Comparison of ENCODE assay signal across 27 cellular contexts in genomic region chr19:966481-967088, GRCh38. TPM values are rescaled to one million over a fixed set of nuclear protein-coding genes. Genes with fewer than 3 reads are reported as not detected.
DNase-seq lines count a peak whose midpoint lies in the region; ATAC-seq, FAIRE-seq and TF ChIP-seq lines count a peak whose summit lies in the region.
"Had no signal": no experiment of that assay in that cellular context is flagged by ENCODE, and none has a peak within 500 bp of the region (broad histone marks: within the 10 kb centered on the region; RNA-seq: fewer than 3 reads in every experiment).

No MANE protein-coding gene starts in this region.

- H2BK120ac ChIP-seq in trophoblast cell (ENCODE audit: insufficient read depth, low read length, poor library complexity), result no peak overlapping the region

- no peak for TF ChIP-seq EP300 in K562 (IDR thresholded peaks at IDR 0.05; ENCODE audit: low read length)

- H3K9me1 ChIP-seq in K562 (ENCODE audit: control insufficient read depth, insufficient read depth, low read length), result no peaks in the 10 kb centered on the region

- peaks cover 6% of the 10 kb centered on the region for H3K79me1 ChIP-seq in trophoblast cell (ENCODE audit: low read length)

- H3K79me2 ChIP-seq in K562 (ENCODE audit: control insufficient read depth, insufficient read depth, low read length) (peaks cover 20% of the 10 kb centered on the region), trophoblast cell (ENCODE audit: control insufficient read depth, insufficient read depth, low read length, poor library complexity) (no peaks in the 10 kb centered on the region)

- no peak overlapping the region for H3K27ac Mint-ChIP-seq in activated CD8-positive, alpha-beta T cell treated with anti-CD3 and anti-CD28 coated beads, Interleukin-2, amount 10 ng/mL, durations not matched to agents 7 days and 5 days
- H3K27ac Mint-ChIP-seq: T-cell had no signal

- H2BK5ac ChIP-seq in trophoblast cell (ENCODE audit: low read depth, low read length, poor library complexity), result no peak overlapping the region

- in situ Hi-C loops in K562 (cut with MboI), result no loop called here

- DNase-seq in K562 (ENCODE audit: extremely low read depth in 1 of 4, low spot score in 3 of 4) (no peak), trophoblast cell (peak; percentile 74 to 77), cerebellum (ENCODE audit: low spot score) (no peak)
- DNase-seq in activated CD8-positive, alpha-beta T cell treated with anti-CD3 and anti-CD28 coated beads, Interleukin-2, amount 10 ng/mL, durations not matched to agents 7 days and 5 days, result no peak
- DNase-seq: Calu3; CD8-positive, alpha-beta memory T cell; GOT3; HCEC 1CT; Karpas-422; NCI-H1105; NCI-H1436 treated with DMSO at 0.1 percent for 48 hours; NCI-H187 treated with DMSO at 0.1 percent for 48 hours; NCI-H524 treated with DMSO at 0.1 percent for 48 hours; NCI-H774; PC-9; T-cell had no signal

- H3K4me3 ChIP-seq in BLaER1 (no peak overlapping the region), HEK293 (ENCODE audit: low read depth, low read length) (no peak overlapping the region), K562 (no peak overlapping the region), trophoblast cell (ENCODE audit: low read depth, low read length) (no peak overlapping the region)
- H3K4me3 ChIP-seq: PC-9, SJSA1 had no signal

- H4K20me1 ChIP-seq in BLaER1, result no peaks in the 10 kb centered on the region
- no peaks in the 10 kb centered on the region for H4K20me1 ChIP-seq in K562 (replicated peaks; ENCODE audit: control insufficient read depth, insufficient read depth, low read length)

- H3K4me1 Mint-ChIP-seq in activated CD8-positive, alpha-beta T cell treated with anti-CD3 and anti-CD28 coated beads, Interleukin-2, amount 10 ng/mL, durations not matched to agents 7 days and 5 days (ENCODE audit: low read depth), result peaks cover 8% of the 10 kb centered on the region
- H3K4me1 Mint-ChIP-seq: CD8-positive, alpha-beta memory T cell had no signal

- no peak overlapping the region for H3K4me3 Mint-ChIP-seq in activated CD8-positive, alpha-beta T cell treated with anti-CD3 and anti-CD28 coated beads, Interleukin-2, amount 10 ng/mL, durations not matched to agents 7 days and 5 days
- H3K4me3 Mint-ChIP-seq: CD14-positive monocyte; CD8-positive, alpha-beta memory T cell; T-cell had no signal

- H3K23ac ChIP-seq in trophoblast cell (ENCODE audit: low read length), result no peak overlapping the region

- FAIRE-seq in K562 (lab: Jason Lieb, UNC), result no peak
- FAIRE-seq: G401.6 had no signal

- H3K36me3 Mint-ChIP-seq in activated CD8-positive, alpha-beta T cell treated with anti-CD3 and anti-CD28 coated beads, Interleukin-2, amount 10 ng/mL, durations not matched to agents 7 days and 5 days (ENCODE audit: low read depth), result peaks cover 46% of the 10 kb centered on the region

- H2BK12ac ChIP-seq in trophoblast cell (ENCODE audit: low read length), result no peak overlapping the region

- no peaks in the 10 kb centered on the region for H3K9me3 Mint-ChIP-seq in activated CD8-positive, alpha-beta T cell treated with anti-CD3 and anti-CD28 coated beads, Interleukin-2, amount 10 ng/mL, durations not matched to agents 7 days and 5 days (ENCODE audit: insufficient read depth)

- TF ChIP-seq CTCF in HEK293 (tag by site-specific recombination; IDR thresholded peaks at IDR 0.05) (no peak), K562 (IDR thresholded peaks at IDR 0.05 in 2 of 3, conservative IDR thresholded peaks at IDR 0.05 in 1 of 3; ENCODE audit: insufficient read depth in 2 of 3, low read depth in 1 of 3, low read length in 3 of 3) (no peak)

- 91% methylated on average over 15 of the region's 17 CpGs for WGBS in K562 (ENCODE audit: insufficient coverage, low coverage, missing lambda C conversion rate)
- WGBS in trophoblast cell (ENCODE audit: extremely low coverage, insufficient coverage, insufficient read length), result no CpG with 5 or more reads among the region's 17 CpGs

- peak overlapping the region; percentile 22 for H3K4ac ChIP-seq in trophoblast cell (ENCODE audit: low read depth, low read length)

- H3K9ac ChIP-seq in BLaER1, result no peak overlapping the region
- no peak overlapping the region for H3K9ac ChIP-seq in K562 (ENCODE audit: insufficient read depth in 1 of 2, low read depth in 2 of 2, low read length in 2 of 2)
- H3K9ac ChIP-seq in trophoblast cell (ENCODE audit: low read length), result no peak overlapping the region

- intact Hi-C loops in K562 (cut with micrococcal nuclease), result no loop called here

- BruUV-seq in K562 (replicated peaks; lab: Mats Ljungman, UMichigan), result no TSS peak

- no peaks in the 10 kb centered on the region for H3K27me3 ChIP-seq in BLaER1
- no peaks in the 10 kb centered on the region for H3K27me3 ChIP-seq in K562 (ENCODE audit: control insufficient read depth in 2 of 2, insufficient read depth in 2 of 2, low read length in 2 of 2)
- H3K27me3 ChIP-seq in trophoblast cell (ENCODE audit: insufficient read depth, low read length), result no peaks in the 10 kb centered on the region
- H3K27me3 ChIP-seq: SJSA1 had no signal

- H4K8ac ChIP-seq in trophoblast cell (ENCODE audit: low read depth, low read length), result no peak overlapping the region

- TF ChIP-seq RAD21 in K562 (CRISPR knock-in tag; conservative IDR thresholded peaks at IDR 0.05 in 1 of 2, IDR thresholded peaks at IDR 0.05 in 1 of 2), result no peak

- CTCF ChIA-PET in HEK293 (lab: Yijun Ruan, JAX) (no interaction called here), K562 (lab: Yijun Ruan, JAX; ENCODE audit: low intra/inter-chr PET ratio) (no interaction called here)
- CTCF ChIA-PET in activated CD8-positive, alpha-beta T cell treated with anti-CD3 and anti-CD28 coated beads, Interleukin-2, amount 10 ng/mL, durations not matched to agents 7 days and 5 days (lab: Charles Lee), result no interaction called here

- peak overlapping the region; percentile 79 for H3K18ac ChIP-seq in trophoblast cell (ENCODE audit: low read length)

- no peak overlapping the region for H2AK5ac ChIP-seq in trophoblast cell (ENCODE audit: low read length)

- H3K14ac ChIP-seq in trophoblast cell (ENCODE audit: low read length), result no peak overlapping the region

- peak overlapping the region; percentile 43 for H4K12ac ChIP-seq in trophoblast cell (ENCODE audit: low read depth, low read length)

- ATAC-seq in K562 (no peak), GM18873 (IDR thresholded peaks at IDR 0.05; ENCODE audit: low FRiP score, unreplicated experiment) (no peak)
- ATAC-seq in activated CD8-positive, alpha-beta T cell treated with anti-CD3 and anti-CD28 coated beads, Interleukin-2, amount 10 ng/mL, durations not matched to agents 7 days and 5 days, result no peak
- ATAC-seq: Right ventricle myocardium inferior, T-cell had no signal

- H3K4me1 ChIP-seq in BLaER1, result 0 out of 2 replicates have a peak, but pooled peaks cover 6% of the 10 kb centered on the region
- no peaks in the 10 kb centered on the region for H3K4me1 ChIP-seq in HEK293 (ENCODE audit: control insufficient read depth, insufficient read depth, low read length)
- peaks cover 15 to 35% of the 10 kb centered on the region in 2 experiments for H3K4me1 ChIP-seq in K562 (replicated peaks in 1 of 2; ENCODE audit: control insufficient read depth in 2 of 2, insufficient read depth in 2 of 2, low read length in 2 of 2)
- H3K4me1 ChIP-seq in trophoblast cell (ENCODE audit: control insufficient read depth in 1 of 2, insufficient read depth in 2 of 2, low read length in 2 of 2), result peaks cover 6 to 10% of the 10 kb centered on the region in 2 experiments
- H3K4me1 ChIP-seq: SJSA1 had no signal

- H3K27ac ChIP-seq in BLaER1 (peak overlapping the region; percentile 30; the same call in 1 of the 2 replicates), HEK293 (ENCODE audit: extremely low read depth, low read depth, low read length) (no peak overlapping the region), K562 (ENCODE audit: extremely low read depth, low read depth, low read length) (no peak overlapping the region), trophoblast cell (ENCODE audit: low read depth, low read length) (no peak overlapping the region)
- H3K27ac ChIP-seq: HL-60, PC-9, SJSA1 had no signal

- POLR2A ChIA-PET in HEK293 (lab: Yijun Ruan, JAX) (interaction anchor here (0.6 to 1.1 kb wide), 6 partner anchors 24 to 142 kb away, joined by 3 to 8 read pairs (median 3); partner anchors contain the start of gene ARHGAP45), K562 (lab: Yijun Ruan, JAX) (interaction anchor here (0.7 kb wide), 1 partner anchor 11 kb away, joined by 3 read pairs; no protein-coding TSS in a partner anchor)
- POLR2A ChIA-PET in activated CD8-positive, alpha-beta T cell treated with anti-CD3 and anti-CD28 coated beads, Interleukin-2, amount 10 ng/mL, durations not matched to agents 7 days and 5 days (lab: Charles Lee), result no interaction called here

- no peak overlapping the region for H4K91ac ChIP-seq in trophoblast cell (ENCODE audit: low read depth, low read length)

- TF ChIP-seq POLR2A in K562 (conservative IDR thresholded peaks at IDR 0.05), result no peak

- no peak overlapping the region for H3K4me2 ChIP-seq in BLaER1
- no peak overlapping the region for H3K4me2 ChIP-seq in K562 (ENCODE audit: insufficient read depth, low read length)
- H3K4me2 ChIP-seq in trophoblast cell (ENCODE audit: low read length), result no peak overlapping the region
- H3K4me2 ChIP-seq: PC-9 had no signal

- H3K36me3 ChIP-seq in BLaER1, result peaks cover 92% of the 10 kb centered on the region
- H3K36me3 ChIP-seq in HEK293 (ENCODE audit: control insufficient read depth in 2 of 2, insufficient read depth in 1 of 2, low read length in 2 of 2), result peaks cover 8 to 67% of the 10 kb centered on the region in 2 experiments
- H3K36me3 ChIP-seq in K562 (ENCODE audit: control insufficient read depth, insufficient read depth, low read length), result peaks cover 82% of the 10 kb centered on the region
- H3K36me3 ChIP-seq in trophoblast cell (ENCODE audit: control insufficient read depth in 1 of 2, insufficient read depth in 2 of 2, low read length in 2 of 2), result peaks cover 81 to 87% of the 10 kb centered on the region in 2 experiments

- peaks cover 31% of the 10 kb centered on the region for H3K9me3 ChIP-seq in BLaER1
- no peaks in the 10 kb centered on the region for H3K9me3 ChIP-seq in HEK293 (ENCODE audit: control insufficient read depth, insufficient read depth, low read depth, low read length)
- peaks cover 32% of the 10 kb centered on the region for H3K9me3 ChIP-seq in K562 (replicated peaks; ENCODE audit: control insufficient read depth, insufficient read depth, low read depth, low read length)
- H3K9me3 ChIP-seq in trophoblast cell (ENCODE audit: insufficient read depth, low read depth, low read length), result peaks cover 10% of the 10 kb centered on the region

- H2AFZ ChIP-seq in K562 (ENCODE audit: low read depth, low read length) (no peak overlapping the region), trophoblast cell (ENCODE audit: insufficient read depth, low read length, poor library complexity) (no peak overlapping the region)
- H2AFZ ChIP-seq: PC-9 had no signal

- no peaks in the 10 kb centered on the region for H3K27me3 Mint-ChIP-seq in activated CD8-positive, alpha-beta T cell treated with anti-CD3 and anti-CD28 coated beads, Interleukin-2, amount 10 ng/mL, durations not matched to agents 7 days and 5 days (ENCODE audit: low read depth)
- H3K27me3 Mint-ChIP-seq: CD8-positive, alpha-beta memory T cell; T-cell had no signal

RNA-seq across cellular contexts. Expression of gene WDR18, which starts 17.6 kb away (rescaled TPM):
- 32.2 and 119 TPM in 2 replicates for total RNA-seq in K562 (2011; cell fraction: chromatin; rRNA removed; ENCODE audit: low replicate concordance)
- total RNA-seq in K562 (2011; cell fraction: nucleolus; rRNA removed), result 140 and 174 TPM in 2 replicates
- total RNA-seq in K562 (2011; cell fraction: nucleoplasm; rRNA removed), result 50.0 and 55.1 TPM in 2 replicates
- total RNA-seq in K562 (2014; rRNA removed), result 181 and 210 TPM in 2 replicates
- 13.0 and 15.5 TPM in 2 replicates for total RNA-seq in K562 (2014; rRNA removed; fragmentation: Illumina TruSeq; extraction: Trizol)
- 37.6 and 45.0 TPM in 2 replicates for total RNA-seq in K562 (2015; rRNA removed; fragmentation: Illumina TruSeq; extraction: Trizol)
- 128 and 134 TPM in 2 replicates for total RNA-seq in K562 (2021)
- 30.1 and 47.8 TPM in 2 replicates for polyA plus RNA-seq in K562 (2011; rRNA removed)
- polyA plus RNA-seq in K562 (2011; cell fraction: cytosol; rRNA removed), result 62.1 and 244 TPM in 2 replicates
- 137 and 203 TPM in 2 replicates for polyA plus RNA-seq in K562 (2011; cell fraction: nucleus; rRNA removed)
- polyA plus RNA-seq in K562 (2012), result 73.6 and 92.2 TPM in 2 replicates
- polyA plus RNA-seq in K562 (2014; fragmentation: Illumina TruSeq; extraction: Trizol), result 16.3 and 52.9 TPM in 2 replicates
- polyA plus RNA-seq in K562 (2014; fragmentation: Nextera tagmentation; extraction: Ambion mirVana), result 1 to 10 TPM in 1 of 2 experiments, under 1 TPM in 1; 0.65 to 1.1 TPM
- polyA plus RNA-seq in K562 (2014; rRNA removed), result 106 and 130 TPM in 2 replicates
- polyA minus RNA-seq in K562 (2011; rRNA and poly(A)+ RNA removed), result 17.0 and 26.0 TPM in 2 replicates
- polyA minus RNA-seq in K562 (2011; cell fraction: cytosol; rRNA and poly(A)+ RNA removed), result 90.0 and 91.8 TPM in 2 replicates
- polyA minus RNA-seq in K562 (2011; cell fraction: nucleus; rRNA and poly(A)+ RNA removed), result 52.1 and 52.4 TPM in 2 replicates
- 43.8 and 45.6 TPM in 2 replicates for polyA plus RNA-seq in trophoblast cell (2013)
- total RNA-seq in activated CD8-positive, alpha-beta T cell treated with anti-CD3 and anti-CD28 coated beads, Interleukin-2, amount 10 ng/mL, durations not matched to agents 7 days and 5 days, result 10 to 100 TPM; 51.5 to 53.0 TPM
- total RNA-seq in cerebellum, result 30.9 TPM

RNA-seq across cellular contexts. Expression of gene GRIN3B, which starts 33.6 kb away (rescaled TPM):
- 0.32 and 0.88 TPM in 2 replicates for total RNA-seq in K562 (2011; cell fraction: chromatin; rRNA removed; ENCODE audit: low replicate concordance)
- total RNA-seq in K562 (2011; cell fraction: nucleolus; rRNA removed), result 1.3 and 2.9 TPM in 2 replicates
- total RNA-seq in K562 (2011; cell fraction: nucleoplasm; rRNA removed), result 0.29 and 0.46 TPM in 2 replicates
- total RNA-seq in K562 (2014; rRNA removed), result 0.95 TPM in 1 of 2 replicates, not detected in the other
- not detected in 2 replicates for total RNA-seq in K562 (2014; rRNA removed; fragmentation: Illumina TruSeq; extraction: Trizol)
- total RNA-seq in K562 (2015; rRNA removed; fragmentation: Illumina TruSeq; extraction: Trizol), result not detected in 2 replicates
- total RNA-seq in K562 (2021), result 0.51 TPM in 1 of 2 replicates, not detected in the other
- polyA plus RNA-seq in K562 (2011; rRNA removed), result 0.06 and 0.23 TPM in 2 replicates
- polyA plus RNA-seq in K562 (2011; cell fraction: cytosol; rRNA removed), result 0.31 and 0.53 TPM in 2 replicates
- polyA plus RNA-seq in K562 (2011; cell fraction: nucleus; rRNA removed), result 2.2 and 2.5 TPM in 2 replicates
- 0.12 and 0.51 TPM in 2 replicates for polyA plus RNA-seq in K562 (2012)
- not detected in 2 replicates for polyA plus RNA-seq in K562 (2014; fragmentation: Illumina TruSeq; extraction: Trizol)
- not detected for polyA plus RNA-seq in K562 (2014; fragmentation: Nextera tagmentation; extraction: Ambion mirVana)
- 0.15 and 0.19 TPM in 2 replicates for polyA plus RNA-seq in K562 (2014; rRNA removed)
- 0.06 TPM in 1 of 2 replicates, not detected in the other for polyA minus RNA-seq in K562 (2011; rRNA and poly(A)+ RNA removed)
- not detected in 2 replicates for polyA minus RNA-seq in K562 (2011; cell fraction: cytosol; rRNA and poly(A)+ RNA removed)
- 0.40 and 1.4 TPM in 2 replicates for polyA minus RNA-seq in K562 (2011; cell fraction: nucleus; rRNA and poly(A)+ RNA removed)
- 1.8 and 1.9 TPM in 2 replicates for polyA plus RNA-seq in trophoblast cell (2013)
- total RNA-seq in activated CD8-positive, alpha-beta T cell treated with anti-CD3 and anti-CD28 coated beads, Interleukin-2, amount 10 ng/mL, durations not matched to agents 7 days and 5 days, result not detected
- not detected for total RNA-seq in cerebellum
- total RNA-seq: A673; Calu3; CD8-positive, alpha-beta memory T cell; M059J; SJSA1 had no signal
- polyA plus RNA-seq: CD8-positive, alpha-beta memory T cell had no signal

RNA-seq across cellular contexts. Expression of gene ARID3A, which starts 40.8 kb away (rescaled TPM):
- total RNA-seq in K562 (2011; cell fraction: chromatin; rRNA removed; ENCODE audit: low replicate concordance), result 89.0 and 254 TPM in 2 replicates
- total RNA-seq in K562 (2011; cell fraction: nucleolus; rRNA removed), result 180 and 206 TPM in 2 replicates
- total RNA-seq in K562 (2011; cell fraction: nucleoplasm; rRNA removed), result 120 and 121 TPM in 2 replicates
- total RNA-seq in K562 (2014; rRNA removed) (55.2 and 62.0 TPM in 2 replicates), K562 (2014; rRNA removed; fragmentation: Illumina TruSeq; extraction: Trizol) (14.8 and 16.4 TPM in 2 replicates), K562 (2015; rRNA removed; fragmentation: Illumina TruSeq; extraction: Trizol) (39.0 and 41.3 TPM in 2 replicates), K562 (2021) (97.2 and 118 TPM in 2 replicates), cerebellum (7.7 TPM)
- polyA plus RNA-seq in K562 (2011; rRNA removed) (27.9 and 44.1 TPM in 2 replicates), K562 (2014; fragmentation: Illumina TruSeq; extraction: Trizol) (31.2 and 62.4 TPM in 2 replicates), K562 (2014; fragmentation: Nextera tagmentation; extraction: Ambion mirVana) (1 to 10 TPM; 1.4 to 2.0 TPM), K562 (2014; rRNA removed) (31.0 and 46.7 TPM in 2 replicates)
- polyA plus RNA-seq in K562 (2011; cell fraction: cytosol; rRNA removed), result 43.2 and 88.8 TPM in 2 replicates
- 58.8 and 128 TPM in 2 replicates for polyA plus RNA-seq in K562 (2011; cell fraction: nucleus; rRNA removed)
- polyA plus RNA-seq in K562 (2012), result 49.0 and 52.3 TPM in 2 replicates
- polyA minus RNA-seq in K562 (2011; rRNA and poly(A)+ RNA removed), result 36.2 and 53.3 TPM in 2 replicates
- 119 and 167 TPM in 2 replicates for polyA minus RNA-seq in K562 (2011; cell fraction: cytosol; rRNA and poly(A)+ RNA removed)
- 45.8 and 47.4 TPM in 2 replicates for polyA minus RNA-seq in K562 (2011; cell fraction: nucleus; rRNA and poly(A)+ RNA removed)
- polyA plus RNA-seq in trophoblast cell (2013), result 445 and 449 TPM in 2 replicates
- 10 to 100 TPM; 26.7 to 27.7 TPM for total RNA-seq in activated CD8-positive, alpha-beta T cell treated with anti-CD3 and anti-CD28 coated beads, Interleukin-2, amount 10 ng/mL, durations not matched to agents 7 days and 5 days

RNA-seq across cellular contexts. Expression of gene KISS1R, which starts 49.5 kb away (rescaled TPM):
- 13.9 and 50.0 TPM in 2 replicates for total RNA-seq in K562 (2011; cell fraction: chromatin; rRNA removed; ENCODE audit: low replicate concordance)
- 79.5 and 104 TPM in 2 replicates for total RNA-seq in K562 (2011; cell fraction: nucleolus; rRNA removed)
- 29.6 and 30.1 TPM in 2 replicates for total RNA-seq in K562 (2011; cell fraction: nucleoplasm; rRNA removed)
- total RNA-seq in K562 (2014; rRNA removed) (19.3 and 26.7 TPM in 2 replicates), K562 (2014; rRNA removed; fragmentation: Illumina TruSeq; extraction: Trizol) (0.80 and 1.1 TPM in 2 replicates), K562 (2015; rRNA removed; fragmentation: Illumina TruSeq; extraction: Trizol) (2.0 and 2.7 TPM in 2 replicates), K562 (2021) (36.2 and 39.4 TPM in 2 replicates), cerebellum (0.36 TPM)
- polyA plus RNA-seq in K562 (2011; rRNA removed) (2.8 and 6.3 TPM in 2 replicates), K562 (2014; fragmentation: Illumina TruSeq; extraction: Trizol) (0.37 and 2.7 TPM in 2 replicates), K562 (2014; fragmentation: Nextera tagmentation; extraction: Ambion mirVana) (under 1 TPM; 0.55 to 0.75 TPM), K562 (2014; rRNA removed) (17.3 and 26.8 TPM in 2 replicates)
- 4.3 and 59.2 TPM in 2 replicates for polyA plus RNA-seq in K562 (2011; cell fraction: cytosol; rRNA removed)
- polyA plus RNA-seq in K562 (2011; cell fraction: nucleus; rRNA removed), result 36.4 and 172 TPM in 2 replicates
- 6.9 and 23.9 TPM in 2 replicates for polyA plus RNA-seq in K562 (2012)
- 0.30 and 1.8 TPM in 2 replicates for polyA minus RNA-seq in K562 (2011; rRNA and poly(A)+ RNA removed)
- 5.8 and 14.1 TPM in 2 replicates for polyA minus RNA-seq in K562 (2011; cell fraction: cytosol; rRNA and poly(A)+ RNA removed)
- polyA minus RNA-seq in K562 (2011; cell fraction: nucleus; rRNA and poly(A)+ RNA removed), result 5.8 and 22.6 TPM in 2 replicates
- polyA plus RNA-seq in trophoblast cell (2013), result 0.10 and 0.14 TPM in 2 replicates
- 1 to 10 TPM in 1 of 2 experiments, under 1 TPM in 1; 0.55 to 1.1 TPM for total RNA-seq in activated CD8-positive, alpha-beta T cell treated with anti-CD3 and anti-CD28 coated beads, Interleukin-2, amount 10 ng/mL, durations not matched to agents 7 days and 5 days
- total RNA-seq: A673, Calu3, M059J, PC-9, Right ventricle myocardium inferior, RPMI7951, SJSA1 had no signal
- polyA plus RNA-seq: CD14-positive monocyte had no signal

RNA-seq across cellular contexts. Expression of gene R3HDM4, which starts 53.6 kb away (rescaled TPM):
- total RNA-seq in K562 (2011; cell fraction: chromatin; rRNA removed; ENCODE audit: low replicate concordance), result 66.6 and 166 TPM in 2 replicates
- 109 and 113 TPM in 2 replicates for total RNA-seq in K562 (2011; cell fraction: nucleolus; rRNA removed)
- 92.6 and 119 TPM in 2 replicates for total RNA-seq in K562 (2011; cell fraction: nucleoplasm; rRNA removed)
- total RNA-seq in K562 (2014; rRNA removed), result 63.2 and 75.6 TPM in 2 replicates
- total RNA-seq in K562 (2014; rRNA removed; fragmentation: Illumina TruSeq; extraction: Trizol), result 21.4 and 26.2 TPM in 2 replicates
- total RNA-seq in K562 (2015; rRNA removed; fragmentation: Illumina TruSeq; extraction: Trizol), result 44.6 and 46.1 TPM in 2 replicates
- 133 and 138 TPM in 2 replicates for total RNA-seq in K562 (2021)
- 59.0 and 93.9 TPM in 2 replicates for polyA plus RNA-seq in K562 (2011; rRNA removed)
- 105 and 207 TPM in 2 replicates for polyA plus RNA-seq in K562 (2011; cell fraction: cytosol; rRNA removed)
- polyA plus RNA-seq in K562 (2011; cell fraction: nucleus; rRNA removed), result 149 and 223 TPM in 2 replicates
- polyA plus RNA-seq in K562 (2012), result 85.0 and 165 TPM in 2 replicates
- 87.6 and 109 TPM in 2 replicates for polyA plus RNA-seq in K562 (2014; fragmentation: Illumina TruSeq; extraction: Trizol)
- polyA plus RNA-seq in K562 (2014; fragmentation: Nextera tagmentation; extraction: Ambion mirVana), result 1 to 10 TPM; 3.2 to 5.6 TPM
- 140 and 154 TPM in 2 replicates for polyA plus RNA-seq in K562 (2014; rRNA removed)
- polyA minus RNA-seq in K562 (2011; rRNA and poly(A)+ RNA removed), result 11.6 and 16.6 TPM in 2 replicates
- polyA minus RNA-seq in K562 (2011; cell fraction: cytosol; rRNA and poly(A)+ RNA removed), result 30.8 and 60.9 TPM in 2 replicates
- polyA minus RNA-seq in K562 (2011; cell fraction: nucleus; rRNA and poly(A)+ RNA removed), result 22.8 and 25.2 TPM in 2 replicates
- polyA plus RNA-seq in trophoblast cell (2013), result 51.5 and 52.5 TPM in 2 replicates
- 10 to 100 TPM; 75.9 to 76.7 TPM for total RNA-seq in activated CD8-positive, alpha-beta T cell treated with anti-CD3 and anti-CD28 coated beads, Interleukin-2, amount 10 ng/mL, durations not matched to agents 7 days and 5 days
- 19.0 TPM for total RNA-seq in cerebellum

Comparison
In these comparisons a context has a peak if more than half of its experiments do, and no peak if none do; other contexts are left out.
1. DNase-seq: peak in trophoblast cell (2 of 2); none in K562 (0 of 4), activated CD8-positive, alpha-beta T cell treated with anti-CD3 and anti-CD28 coated beads, Interleukin-2, amount 10 ng/mL, durations not matched to agents 7 days and 5 days (single experiment) and cerebellum (single experiment).